Comparison of ENCODE assay signal across 1 cellular context in genomic region chr7:99125505-99125865, GRCh38.
TF ChIP-seq lines count a peak whose summit lies in the region.

No MANE protein-coding gene starts in this region.

TF ChIP-seq in HEK293, 187 proteins besides CTCF, POLR2A, EP300 and RAD21 (continued from another document and continues in another):
- TF ChIP-seq TSHZ1 (tag by site-specific recombination; IDR thresholded peaks at IDR 0.05; ENCODE audit: borderline replicate concordance) (0 out of 2 replicates have a peak, but pooled peaks have one; percentile 3), ZNF510 (tag by site-specific recombination; IDR thresholded peaks at IDR 0.05; ENCODE audit: insufficient replicate concordance) (no peak), ZFHX2 (tag by site-specific recombination; conservative IDR thresholded peaks at IDR 0.05) (no peak), ZNF792 (tag by site-specific recombination; IDR thresholded peaks at IDR 0.05) (no peak), ZNF2 (tag by site-specific recombination; IDR thresholded peaks at IDR 0.05) (0 out of 2 replicates have a peak, but pooled peaks have one; percentile 8), SP3 (tag by site-specific recombination; IDR thresholded peaks at IDR 0.05) (no peak), ZBTB26 (tag by site-specific recombination; optimal IDR thresholded peaks at IDR 0.05) (no peak), ZSCAN23 (tag by site-specific recombination; IDR thresholded peaks at IDR 0.05) (no peak), ZNF776 (tag by site-specific recombination; IDR thresholded peaks at IDR 0.05; ENCODE audit: borderline replicate concordance) (no peak), ZSCAN30 (tag by site-specific recombination; IDR thresholded peaks at IDR 0.05) (peak; percentile 73; the same call in 1 of the 2 replicates), ZNF174 (tag by site-specific recombination; IDR thresholded peaks at IDR 0.05) (no peak), ZNF426 (tag by site-specific recombination; IDR thresholded peaks at IDR 0.05) (no peak), MYNN (tag by site-specific recombination; IDR thresholded peaks at IDR 0.05; ENCODE audit: borderline replicate concordance) (no peak), MEIS1 (CRISPR knock-in tag; IDR thresholded peaks at IDR 0.05; ENCODE audit: borderline replicate concordance) (no peak), HOXD13 (CRISPR knock-in tag; IDR thresholded peaks at IDR 0.05; ENCODE audit: borderline replicate concordance) (no peak), ZNF580 (tag by site-specific recombination; IDR thresholded peaks at IDR 0.05) (0 out of 2 replicates have a peak, but pooled peaks have one; percentile 41), ZNF449 (tag by site-specific recombination; IDR thresholded peaks at IDR 0.05) (no peak), ZIC2 (tag by site-specific recombination; IDR thresholded peaks at IDR 0.05) (peak; percentile 70), ZBTB17 (tag by site-specific recombination; IDR thresholded peaks at IDR 0.05) (peak; percentile 39), PRDM6 (tag by site-specific recombination; IDR thresholded peaks at IDR 0.05) (0 out of 2 replicates have a peak, but pooled peaks have one; percentile 31), INSM2 (tag by site-specific recombination; IDR thresholded peaks at IDR 0.05) (peak; percentile 59; the same call in 1 of the 2 replicates), OSR2 (tag by site-specific recombination; IDR thresholded peaks at IDR 0.05) (peak; percentile 99), RBAK (tag by site-specific recombination; IDR thresholded peaks at IDR 0.05) (no peak), GLIS1 (tag by site-specific recombination; IDR thresholded peaks at IDR 0.05) (0 out of 2 replicates have a peak, but pooled peaks have one; percentile 7), ZNF146 (tag by site-specific recombination; IDR thresholded peaks at IDR 0.05) (no peak), REST (tag by site-specific recombination; IDR thresholded peaks at IDR 0.05) (no peak), WT1 (tag by site-specific recombination; IDR thresholded peaks at IDR 0.05) (0 out of 2 replicates have a peak, but pooled peaks have one; percentile 80), ZNF600 (tag by site-specific recombination; IDR thresholded peaks at IDR 0.05) (peak; percentile 95), ZNF704 (tag by site-specific recombination; IDR thresholded peaks at IDR 0.05) (no peak), OVOL3 (tag by site-specific recombination; IDR thresholded peaks at IDR 0.05) (no peak), ZNF121 (tag by site-specific recombination; IDR thresholded peaks at IDR 0.05) (no peak), ZNF768 (tag by site-specific recombination; IDR thresholded peaks at IDR 0.05) (no peak), PRDM1 (tag by site-specific recombination; IDR thresholded peaks at IDR 0.05) (peak; percentile 91), IKZF3 (tag by site-specific recombination; IDR thresholded peaks at IDR 0.05) (peak; percentile 56; the same call in 1 of the 2 replicates), KLF9 (tag by site-specific recombination; IDR thresholded peaks at IDR 0.05; ENCODE audit: low read depth) (no peak), ZNF561 (tag by site-specific recombination; IDR thresholded peaks at IDR 0.05; ENCODE audit: borderline replicate concordance) (peak; percentile 88), BCL11B (tag by site-specific recombination; IDR thresholded peaks at IDR 0.05; ENCODE audit: low read depth) (no peak), PRDM4 (tag by site-specific recombination; IDR thresholded peaks at IDR 0.05) (0 out of 2 replicates have a peak, but pooled peaks have one; percentile 39), ZNF10 (tag by site-specific recombination; IDR thresholded peaks at IDR 0.05) (peak; percentile 81; the same call in 1 of the 2 replicates), ZNF274 (IDR thresholded peaks at IDR 0.05; ENCODE audit: low read length) (no peak), ZNF274 (tag by site-specific recombination; IDR thresholded peaks at IDR 0.05; ENCODE audit: borderline replicate concordance) (no peak)
